Comparison of ENCODE assay signal across 8 cellular contexts in genomic region chr5:150801117-150801927, GRCh38. TPM values are rescaled to one million over a fixed set of nuclear protein-coding genes. Genes with fewer than 3 reads are reported as not detected.
A peak's percentile ranks its signal among the peaks of the same experiment; 100 is the strongest.
DNase-seq lines count a peak whose midpoint lies in the region; ATAC-seq and TF ChIP-seq lines count a peak whose summit lies in the region.

No MANE protein-coding gene starts in this region.

- no peaks in the 10 kb centered on the region for H3K9me3 ChIP-seq in AG04450 (ENCODE audit: control insufficient read depth, insufficient read depth, low read length)
- no peaks in the 10 kb centered on the region for H3K9me3 ChIP-seq in SU-DHL-6 (ENCODE audit: insufficient read depth, low read length)
- H3K9me3 ChIP-seq in naive thymus-derived CD4-positive, alpha-beta T cell (ENCODE audit: control insufficient read depth in 2 of 3, low read length in 3 of 3) = no peaks in the 10 kb centered on the region

- H3K4me3 ChIP-seq in AG04450 (ENCODE audit: low read depth, low read length) (peak overlapping the region; percentile 40), SU-DHL-6 (ENCODE audit: insufficient read depth, low read length, poor library complexity, severe bottlenecking) (no peak overlapping the region), fibroblast of mammary gland (ENCODE audit: control insufficient read depth, low read depth, low read length) (peak overlapping the region; percentile 11)
- H3K4me3 ChIP-seq in Jurkat, Clone E6-1 (ENCODE audit: low read length) = no peak overlapping the region
- H3K4me3 ChIP-seq in naive thymus-derived CD4-positive, alpha-beta T cell (ENCODE audit: low read length) = no peak overlapping the region

- no peaks in the 10 kb centered on the region for H3K36me3 ChIP-seq in SU-DHL-6 (ENCODE audit: low read length)
- no peaks in the 10 kb centered on the region for H3K36me3 ChIP-seq in naive thymus-derived CD4-positive, alpha-beta T cell (ENCODE audit: control insufficient read depth in 2 of 3, insufficient read depth in 3 of 3, low read length in 3 of 3)

- H3K36me3 Mint-ChIP-seq in naive thymus-derived CD4-positive, alpha-beta T cell = peaks cover 5 to 16% (median 10%) of the 10 kb centered on the region in 5 donors

- DNase-seq in AG04450 (ENCODE audit: low read depth, low spot score) (no peak), GM10248 (ENCODE audit: extremely low spot score) (peak; percentile 41), fibroblast of mammary gland (ENCODE audit: low read depth) (peak; percentile 80)
- DNase-seq in Jurkat, Clone E6-1 (ENCODE audit: low read depth, low spot score) = peak; percentile 58
- peak in 7 of 9 donors; percentile 25 to 53 (median 43) for DNase-seq in naive thymus-derived CD4-positive, alpha-beta T cell

- peak; percentile 55 for ATAC-seq in naive thymus-derived CD4-positive, alpha-beta T cell
- no peak for ATAC-seq in GM18519 (IDR thresholded peaks at IDR 0.05; ENCODE audit: low FRiP score, unreplicated experiment)
- no peak for ATAC-seq in GM19397 (IDR thresholded peaks at IDR 0.05; ENCODE audit: unreplicated experiment)

- no peaks in the 10 kb centered on the region for H3K4me1 ChIP-seq in naive thymus-derived CD4-positive, alpha-beta T cell (ENCODE audit: control insufficient read depth in 2 of 2, insufficient read depth in 2 of 2, low read length in 2 of 2)

- H3K27ac ChIP-seq in AG04450 (ENCODE audit: low read depth, low read length) = no peak overlapping the region
- no peak overlapping the region for H3K27ac ChIP-seq in SU-DHL-6 (ENCODE audit: low read depth, low read length)
- no peak overlapping the region for H3K27ac ChIP-seq in naive thymus-derived CD4-positive, alpha-beta T cell (ENCODE audit: low read depth, low read length)

- H3K27me3 ChIP-seq in AG04450 (ENCODE audit: control insufficient read depth, insufficient read depth, low read length) (no peaks in the 10 kb centered on the region), SU-DHL-6 (ENCODE audit: low read length) (no peaks in the 10 kb centered on the region)
- no peaks in the 10 kb centered on the region for H3K27me3 ChIP-seq in naive thymus-derived CD4-positive, alpha-beta T cell (ENCODE audit: control insufficient read depth in 2 of 2, insufficient read depth in 2 of 2, low read length in 2 of 2)

- H4K20me1 ChIP-seq in SU-DHL-6 (ENCODE audit: low read depth, low read length) = no peaks in the 10 kb centered on the region

- CTCF ChIA-PET in AG04450 (lab: Charles Lee) = interaction anchor here (0.6 to 3.2 kb wide), 38 partner anchors 9 to 851 kb away, joined by 3 to 43 read pairs (median 4); partner anchors contain the start of genes DCTN4, IRGM, RBM22 and SMIM3
- CTCF ChIA-PET in GM10248 (lab: Yijun Ruan, JAX) = interaction anchor here (0.7 to 3.1 kb wide), 29 partner anchors 9 to 498 kb away, joined by 3 to 46 read pairs (median 4); partner anchors contain the start of genes DCTN4, IRGM, RBM22 and SMIM3
- CTCF ChIA-PET in naive thymus-derived CD4-positive, alpha-beta T cell (lab: Charles Lee) = interaction anchor here (0.7 to 3.1 kb wide), 11 partner anchors 12 to 100 kb away, joined by 3 to 59 read pairs (median 4); partner anchors contain the start of genes IRGM, RBM22 and SMIM3

- H3K27me3 Mint-ChIP-seq in naive thymus-derived CD4-positive, alpha-beta T cell = peaks cover 0 to 16% (median 5%) of the 10 kb centered on the region in 5 donors

- H3K4me1 Mint-ChIP-seq in naive thymus-derived CD4-positive, alpha-beta T cell = peaks cover 0 to 18% (median 5%) of the 10 kb centered on the region in 7 donors

- H3K9me3 Mint-ChIP-seq in naive thymus-derived CD4-positive, alpha-beta T cell = peaks cover 0 to 5% (median 0%) of the 10 kb centered on the region in 11 donors

- no peaks in the 10 kb centered on the region for H3K79me2 ChIP-seq in SU-DHL-6 (ENCODE audit: insufficient read depth, low read length)

- no peaks in the 10 kb centered on the region for H3K9me2 ChIP-seq in SU-DHL-6 (replicated peaks; ENCODE audit: insufficient read depth, low read length)

- peak overlapping the region; percentile 1 for H2AFZ ChIP-seq in SU-DHL-6 (ENCODE audit: low read depth, low read length, severe bottlenecking)

- H3K9ac ChIP-seq in SU-DHL-6 (ENCODE audit: low read length) = no peak overlapping the region

- no peak overlapping the region for H3K27ac Mint-ChIP-seq in naive thymus-derived CD4-positive, alpha-beta T cell

- H3F3A ChIP-seq in SU-DHL-6 (ENCODE audit: insufficient read depth) = no peaks in the 10 kb centered on the region

- peak overlapping the region in 1 of 10 donors; percentile 18 for H3K4me3 Mint-ChIP-seq in naive thymus-derived CD4-positive, alpha-beta T cell

- peak; percentile 64 for TF ChIP-seq CTCF in AG04450 (IDR thresholded peaks at IDR 0.05; ENCODE audit: low read depth, low read length)
- TF ChIP-seq CTCF in GM10248 (IDR thresholded peaks at IDR 0.05; ENCODE audit: control extremely low read depth, extremely low read depth, low read depth, missing control alignments) = peak; percentile 53
- TF ChIP-seq CTCF in SU-DHL-6 (IDR thresholded peaks at IDR 0.05; ENCODE audit: insufficient read depth, low read length, poor library complexity, severe bottlenecking) = no peak
- TF ChIP-seq CTCF in fibroblast of mammary gland (conservative IDR thresholded peaks at IDR 0.05; ENCODE audit: control insufficient read depth, insufficient read depth, low read depth, low read length) = peak; percentile 59

- no peak overlapping the region for H3K4me2 ChIP-seq in SU-DHL-6 (ENCODE audit: low read depth, low read length, poor library complexity, severe bottlenecking)

- intact Hi-C loops in naive thymus-derived CD4-positive, alpha-beta T cell (cut with micrococcal nuclease) = loop anchor here (1.0 to 5.0 kb wide), 8 partner anchors 23 to 363 kb away; partner anchors contain the start of gene SMIM3 (in 1 of the 2)

- POLR2A ChIA-PET in AG04450 (lab: Yijun Ruan, JAX) (interaction anchor here (0.8 to 1.3 kb wide), 2 partner anchors 23 to 42 kb away, joined by 3 read pairs; partner anchors contain the start of genes DCTN4 and SMIM3), GM10248 (lab: Yijun Ruan, JAX) (no interaction called here)
- POLR2A ChIA-PET in naive thymus-derived CD4-positive, alpha-beta T cell (lab: Charles Lee) = interaction anchor here (1.2 to 2.4 kb wide), 3 partner anchors 23 to 46 kb away, joined by 3 to 8 read pairs (median 6); partner anchors contain the start of genes DCTN4, IRGM and SMIM3

RNA-seq across cellular contexts. Expression of gene SMIM3, which starts 22.8 kb away (rescaled TPM):
- polyA plus RNA-seq in AG04450 (2011; rRNA removed) = 34.3 and 36.3 TPM in 2 replicates
- 12.7 and 15.3 TPM in 2 replicates for polyA minus RNA-seq in AG04450 (2011; rRNA and poly(A)+ RNA removed)
- 14.1 TPM for polyA plus RNA-seq in Jurkat, Clone E6-1 (2012; ENCODE audit: insufficient read depth, insufficient read length)
- total RNA-seq in naive thymus-derived CD4-positive, alpha-beta T cell = 10 to 100 TPM in 1 of 5 experiments, 1 to 10 TPM in 4; 5.2 to 17.9 (median 7.9) TPM
- 10 to 100 TPM; 11.3 to 16.6 TPM for polyA plus RNA-seq in naive thymus-derived CD4-positive, alpha-beta T cell

RNA-seq across cellular contexts. Expression of gene DCTN4, which starts 42.5 kb away (rescaled TPM):
- polyA plus RNA-seq in AG04450 (2011; rRNA removed) = 54.6 and 61.1 TPM in 2 replicates
- polyA minus RNA-seq in AG04450 (2011; rRNA and poly(A)+ RNA removed) = 76.5 TPM in 2 replicates
- polyA plus RNA-seq in Jurkat, Clone E6-1 (2012; ENCODE audit: insufficient read depth, insufficient read length) = 25.7 TPM
- total RNA-seq in naive thymus-derived CD4-positive, alpha-beta T cell = 10 to 100 TPM; 42.4 to 88.2 (median 46.9) TPM
- polyA plus RNA-seq in naive thymus-derived CD4-positive, alpha-beta T cell = 10 to 100 TPM in 1 of 2 donors, 1 to 10 TPM in 1; 9.5 to 10.5 TPM

RNA-seq across cellular contexts. Expression of gene IRGM, which starts 45.0 kb away (rescaled TPM):
- not detected in 2 replicates for polyA plus RNA-seq in AG04450 (2011; rRNA removed)
- not detected in 2 replicates for polyA minus RNA-seq in AG04450 (2011; rRNA and poly(A)+ RNA removed)
- 0.96 TPM for polyA plus RNA-seq in Jurkat, Clone E6-1 (2012; ENCODE audit: insufficient read depth, insufficient read length)
- total RNA-seq in naive thymus-derived CD4-positive, alpha-beta T cell = 1 to 10 TPM; 1.1 to 3.6 (median 2.7) TPM
- 1 to 10 TPM; 1.2 to 1.5 TPM for polyA plus RNA-seq in naive thymus-derived CD4-positive, alpha-beta T cell

Comparison
In these comparisons a context has a peak if more than half of its experiments do, and no peak if none do; other contexts are left out.
1. H3K4me3 ChIP-seq: peak in AG04450 (single experiment) and fibroblast of mammary gland (single experiment); none in Jurkat, Clone E6-1 (single experiment), SU-DHL-6 (single experiment) and naive thymus-derived CD4-positive, alpha-beta T cell (single experiment).